Comparison of ENCODE assay signal across 8 cellular contexts in genomic region chr2:70977605-70978205, GRCh38. TPM values are rescaled to one million over a fixed set of nuclear protein-coding genes. Genes with fewer than 3 reads are reported as not detected.
DNase-seq lines count a peak whose midpoint lies in the region; ATAC-seq and TF ChIP-seq lines count a peak whose summit lies in the region.

No MANE protein-coding gene starts in this region.

- H3K27me3 ChIP-seq in A673 (replicated peaks; ENCODE audit: insufficient read depth, low read depth, low read length, poor library complexity) (no peaks in the 10 kb centered on the region), GM23248 (replicated peaks; ENCODE audit: insufficient read depth) (no peaks in the 10 kb centered on the region), ectodermal cell (ENCODE audit: control insufficient read depth, insufficient read depth, low read length, poor library complexity, severe bottlenecking) (peaks cover 31% of the 10 kb centered on the region)

- peak overlapping the region; percentile 82 for H3K9ac ChIP-seq in GM23248

- H3K9me2 ChIP-seq in GM23248 (ENCODE audit: insufficient read depth) = no peaks in the 10 kb centered on the region

- in situ Hi-C loops in GM23248 (cut with MboI) = no loop called here

- ATAC-seq in mucosa of descending colon = peak; percentile 11
- ATAC-seq in HG03442 (IDR thresholded peaks at IDR 0.05; ENCODE audit: unreplicated experiment) = no peak
- no peak for ATAC-seq in GM18498 (IDR thresholded peaks at IDR 0.05; ENCODE audit: unreplicated experiment)

- H3K79me2 ChIP-seq in GM23248 (ENCODE audit: insufficient read depth) = no peaks in the 10 kb centered on the region

- peak overlapping the region; percentile 87 for H2AFZ ChIP-seq in GM23248

- H3K4me1 ChIP-seq in A673 (ENCODE audit: insufficient read depth, low read length, poor library complexity, severe bottlenecking) (peaks cover 4% of the 10 kb centered on the region), GM23248 (ENCODE audit: insufficient read depth) (peaks cover 14% of the 10 kb centered on the region), ectodermal cell (ENCODE audit: control insufficient read depth, insufficient read depth, low read length) (peaks cover 9% of the 10 kb centered on the region), mucosa of descending colon (ENCODE audit: low read depth) (peaks cover 13% of the 10 kb centered on the region)

- intact Hi-C loops in A673 (cut with micrococcal nuclease; ENCODE audit: unreplicated experiment) (loop anchor here (10.0 kb wide), 1 partner anchor 113 kb away; no protein-coding TSS in a partner anchor), mucosa of descending colon (cut with DNase I, micrococcal nuclease) (no loop called here)

- CTCF ChIA-PET in A673 (lab: Charles Lee) = interaction anchor here (0.5 to 1.9 kb wide), 2 partner anchors 24 to 106 kb away, joined by 5 read pairs; no protein-coding TSS in a partner anchor

- peaks cover 14% of the 10 kb centered on the region for H3F3A ChIP-seq in GM23248 (ENCODE audit: insufficient read depth)

- H3K36me3 ChIP-seq in A673 (ENCODE audit: insufficient read depth, low read length, poor library complexity, severe bottlenecking) (no peaks in the 10 kb centered on the region), GM23248 (ENCODE audit: low read depth) (no peaks in the 10 kb centered on the region), ectodermal cell (ENCODE audit: control insufficient read depth, insufficient read depth, low read length) (no peaks in the 10 kb centered on the region), mucosa of descending colon (ENCODE audit: low read depth) (no peaks in the 10 kb centered on the region)

- no TSS peak for BruUV-seq in A673 (replicated peaks; lab: Mats Ljungman, UMichigan)

- H4K20me1 ChIP-seq in GM23248 (ENCODE audit: insufficient read depth) = no peaks in the 10 kb centered on the region

- WGBS in GM23248 (ENCODE audit: low coverage in 1 of 2, low lambda C conversion rate in 2 of 2, missing lambda C conversion rate in 2 of 2), 2 experiments = 2 to 3% methylated on average over 14 of the region's 14 CpGs
- 59 to 63% methylated on average over 9 to 11 of the region's 14 CpGs for WGBS in ectodermal cell, 2 experiments

- H3K4me3 ChIP-seq in A673 (ENCODE audit: low read depth, low read length, poor library complexity, severe bottlenecking) (peak overlapping the region; percentile 50), GM23248 (peak overlapping the region; percentile 78), ectodermal cell (ENCODE audit: insufficient read depth, low read depth, low read length) (peak overlapping the region; percentile 50), mucosa of descending colon (no peak overlapping the region)

- peak overlapping the region; percentile 93 for H3K4me2 ChIP-seq in GM23248 (ENCODE audit: unreplicated experiment)

- H3K27ac ChIP-seq in A673 (ENCODE audit: low read depth, low read length, poor library complexity, severe bottlenecking) (no peak overlapping the region), GM23248 (peak overlapping the region; percentile 70), ectodermal cell (ENCODE audit: insufficient read depth, low read depth, low read length, poor library complexity, severe bottlenecking) (no peak overlapping the region)

- POLR2A ChIA-PET in A673 (lab: Charles Lee; ENCODE audit: low non-redundant PET) = no interaction called here

- TF ChIP-seq CTCF in A673 (conservative IDR thresholded peaks at IDR 0.05; ENCODE audit: low read depth, low read length) (peak; percentile 41; the same call in 1 of the 2 replicates), mucosa of descending colon (IDR thresholded peaks at IDR 0.05) (no peak)

- H3K9me3 ChIP-seq in A673 (ENCODE audit: low read depth, low read length, poor library complexity, severe bottlenecking) = no peaks in the 10 kb centered on the region
- no peaks in the 10 kb centered on the region for H3K9me3 ChIP-seq in GM23248 (ENCODE audit: low read depth)
- H3K9me3 ChIP-seq in ectodermal cell (ENCODE audit: control insufficient read depth, low read length) = no peaks in the 10 kb centered on the region
- H3K9me3 ChIP-seq in mucosa of descending colon = no peaks in the 10 kb centered on the region

- DNase-seq in A673 (ENCODE audit: low spot score) (peak; percentile 46), GM23248 (peak; percentile 95), RKO (ENCODE audit: low spot score) (peak; percentile 20), mucosa of descending colon (peak in 1 of 3 donors; percentile 27), NCI-H187 treated with DMSO at 0.1 percent for 48 hours (lab: John Stamatoyannopoulos, UW) (no peak)

RNA-seq across cellular contexts. Expression of gene ANKRD53, which starts 0.7 kb away (rescaled TPM):
- 0.50 and 0.64 TPM in 2 replicates for total RNA-seq in A673 (2021)
- total RNA-seq in GM23248 (2014; rRNA removed; shearing (Covaris generic)) = not detected in 2 replicates
- 0.65 and 1.2 TPM in 2 replicates for polyA plus RNA-seq in GM23248 (2016; fragmentation: Nextera tagmentation; extraction: Ambion mirVana)
- polyA plus RNA-seq in ectodermal cell (2013, experiment 1 of 4) = 0.91 TPM
- 0.57 TPM for polyA plus RNA-seq in ectodermal cell (2013, experiment 2 of 4)
- 0.37 TPM for polyA plus RNA-seq in ectodermal cell (2013, experiment 3 of 4)
- 0.41 TPM for polyA plus RNA-seq in ectodermal cell (2013, experiment 4 of 4)
- total RNA-seq in mucosa of descending colon = 1 to 10 TPM in 1 of 3 donors, under 1 TPM in 2; 0.23 to 1.8 (median 0.75) TPM

RNA-seq across cellular contexts. Expression of gene TEX261, which starts 17.0 kb away (rescaled TPM):
- total RNA-seq in A673 (2021) (52.6 and 60.9 TPM in 2 replicates), mucosa of descending colon (10 to 100 TPM; 51.0 to 63.0 (median 51.4) TPM)
- 46.9 and 64.1 TPM in 2 replicates for total RNA-seq in GM23248 (2014; rRNA removed; shearing (Covaris generic))
- 54.1 and 55.7 TPM in 2 replicates for polyA plus RNA-seq in GM23248 (2016; fragmentation: Nextera tagmentation; extraction: Ambion mirVana)
- polyA plus RNA-seq in ectodermal cell (2013, experiment 1 of 4) = 34.0 TPM
- 35.9 TPM for polyA plus RNA-seq in ectodermal cell (2013, experiment 2 of 4)
- 25.8 TPM for polyA plus RNA-seq in ectodermal cell (2013, experiment 3 of 4)
- polyA plus RNA-seq in ectodermal cell (2013, experiment 4 of 4) = 30.7 TPM

RNA-seq across cellular contexts. Expression of gene ATP6V1B1, which starts 42.0 kb away (rescaled TPM):
- 6.4 and 6.5 TPM in 2 replicates for total RNA-seq in A673 (2021)
- not detected in 2 replicates for total RNA-seq in GM23248 (2014; rRNA removed; shearing (Covaris generic))
- polyA plus RNA-seq in GM23248 (2016; fragmentation: Nextera tagmentation; extraction: Ambion mirVana) = 0.60 TPM in 1 of 2 replicates, not detected in the other
- polyA plus RNA-seq in ectodermal cell (2013, experiment 1 of 4) = 3.3 TPM
- 1.4 TPM for polyA plus RNA-seq in ectodermal cell (2013, experiment 2 of 4)
- 2.1 TPM for polyA plus RNA-seq in ectodermal cell (2013, experiment 3 of 4)
- polyA plus RNA-seq in ectodermal cell (2013, experiment 4 of 4) = 1.7 TPM
- total RNA-seq in mucosa of descending colon = not detected
